26 cellular contexts compared by ENCODE assay signal in genomic region chr14:105067969-105068301, GRCh38. TPM values are rescaled to one million over a fixed set of nuclear protein-coding genes. Genes with fewer than 3 reads are reported as not detected.
DNase-seq lines count a peak whose midpoint lies in the region; ATAC-seq and TF ChIP-seq lines count a peak whose summit lies in the region.
"Had no signal": no experiment of that assay in that cellular context is flagged by ENCODE, and none has a peak within 500 bp of the region (broad histone marks: within the 10 kb centered on the region; RNA-seq: fewer than 3 reads in every experiment).

No MANE protein-coding gene starts in this region.

- WGBS in spleen, 5 donors = 89 to 97% (median 93%) methylated on average over 11 to 12 of the region's 12 CpGs

- TF ChIP-seq CTCF in HL-60 (IDR thresholded peaks at IDR 0.05; ENCODE audit: insufficient read depth, low read length) (no peak), spleen (IDR thresholded peaks at IDR 0.05 in 8 of 11, conservative IDR thresholded peaks at IDR 0.05 in 3 of 11) (no peak)

- peaks cover 15% of the 10 kb centered on the region for H3K36me3 Mint-ChIP-seq in activated T-cell treated with anti-CD3 and anti-CD28 coated beads, Interleukin-2, amount 50 U/mL, for 24 hours (ENCODE audit: low read depth)
- no peaks in the 10 kb centered on the region for H3K36me3 Mint-ChIP-seq in immature natural killer cell
- H3K36me3 Mint-ChIP-seq: neural progenitor cell had no signal

- no peak overlapping the region for H3K4me3 Mint-ChIP-seq in activated T-cell treated with anti-CD3 and anti-CD28 coated beads, Interleukin-2, amount 50 U/mL, for 24 hours
- no peak overlapping the region for H3K4me3 Mint-ChIP-seq in immature natural killer cell
- H3K4me3 Mint-ChIP-seq: neural progenitor cell had no signal

- H3K4me1 ChIP-seq in spleen = peaks cover 38 to 88% (median 78%) of the 10 kb centered on the region in 6 donors
- H3K4me1 ChIP-seq: BE2C, sigmoid colon had no signal

- no peaks in the 10 kb centered on the region for H3K9me3 ChIP-seq in spleen
- H3K9me3 ChIP-seq: A549, BE2C, sigmoid colon, upper lobe of right lung had no signal

- H3K4me1 Mint-ChIP-seq in activated T-cell treated with anti-CD3 and anti-CD28 coated beads, Interleukin-2, amount 50 U/mL, for 24 hours (ENCODE audit: low read depth) = peaks cover 77% of the 10 kb centered on the region
- H3K4me1 Mint-ChIP-seq in immature natural killer cell = peaks cover 35 to 47% of the 10 kb centered on the region in 2 donors

- H3K27me3 Mint-ChIP-seq in activated T-cell treated with anti-CD3 and anti-CD28 coated beads, Interleukin-2, amount 50 U/mL, for 24 hours = no peaks in the 10 kb centered on the region
- peaks cover 4 to 16% (median 11%) of the 10 kb centered on the region in 3 donors for H3K27me3 Mint-ChIP-seq in immature natural killer cell (ENCODE audit: low read depth in 3 of 3)

- H3K9me3 Mint-ChIP-seq in activated T-cell treated with anti-CD3 and anti-CD28 coated beads, Interleukin-2, amount 50 U/mL, for 24 hours = no peaks in the 10 kb centered on the region
- no peaks in the 10 kb centered on the region for H3K9me3 Mint-ChIP-seq in immature natural killer cell
- H3K9me3 Mint-ChIP-seq: activated T-cell treated with anti-CD3 and anti-CD28 coated beads, Interleukin-2, amount 50 U/mL, for 4 hours; neural progenitor cell had no signal

- no peaks in the 10 kb centered on the region for H3K36me3 ChIP-seq in spleen
- H3K36me3 ChIP-seq: BE2C, neural progenitor cell, sigmoid colon, upper lobe of right lung had no signal

- peak overlapping the region; percentile 38 for H3K27ac ChIP-seq in HL-60 (replicated peaks)
- peak overlapping the region; percentile 82 to 97 (median 94) for H3K27ac ChIP-seq in spleen
- H3K27ac ChIP-seq: neural progenitor cell, sigmoid colon had no signal

- no peak for TF ChIP-seq POLR2A in spleen (IDR thresholded peaks at IDR 0.05)

- no peak overlapping the region for H3K4me3 ChIP-seq in HL-60 (replicated peaks; ENCODE audit: insufficient read depth, low read length)
- no peak overlapping the region for H3K4me3 ChIP-seq in spleen
- H3K4me3 ChIP-seq: A549, neural progenitor cell, sigmoid colon, upper lobe of right lung had no signal

- DNase-seq in activated T-cell treated with anti-CD3 and anti-CD28 coated beads, Interleukin-2, amount 50 U/mL, for 24 hours = no peak
- DNase-seq in activated T-cell treated with anti-CD3 and anti-CD28 coated beads, Interleukin-2, amount 50 U/mL, for 48 hours = no peak
- DNase-seq in HL-60 (ENCODE audit: low read depth in 1 of 2, low spot score in 1 of 2) (no peak), immature natural killer cell (no peak), spleen (peak; percentile 79), DMS153 (lab: John Stamatoyannopoulos, UW) (no peak), DMS114 treated with DMSO at 0.1 percent for 48 hours (lab: John Stamatoyannopoulos, UW; ENCODE audit: unreplicated experiment) (no peak)
- DNase-seq: activated CD4-positive, alpha-beta T cell treated with anti-CD3 and anti-CD28 coated beads for 1 hour; BE2C; caudate nucleus; dermis blood vessel endothelial cell; NCI-H1105 treated with DMSO at 0.1 percent for 48 hours; NCI-H2081 treated with DMSO at 0.1 percent for 48 hours; NCI-H446; SHP77; sigmoid colon; SW 1271 had no signal

- intact Hi-C loops in spleen (cut with DNase I; ENCODE audit: low total_unique reads) = no loop called here

- H3K27me3 ChIP-seq in HL-60 (ENCODE audit: insufficient read depth, poor library complexity, severe bottlenecking) (no peaks in the 10 kb centered on the region), spleen (replicated peaks in 1 of 7) (no peaks in the 10 kb centered on the region)
- H3K27me3 ChIP-seq: BE2C, neural progenitor cell, upper lobe of right lung had no signal

- no peak for ATAC-seq in HG02759 (IDR thresholded peaks at IDR 0.05; ENCODE audit: unreplicated experiment)
- ATAC-seq: upper lobe of right lung had no signal

- H3K27ac Mint-ChIP-seq in activated T-cell treated with anti-CD3 and anti-CD28 coated beads, Interleukin-2, amount 50 U/mL, for 24 hours = peak overlapping the region; percentile 95
- H3K27ac Mint-ChIP-seq in immature natural killer cell = peak overlapping the region in 4 of 6 donors; percentile 84 to 99 (median 98)
- H3K27ac Mint-ChIP-seq: progenitor cell of endocrine pancreas had no signal

RNA-seq across cellular contexts. Expression of gene GPR132, which starts 2.7 kb away (rescaled TPM):
- polyA plus RNA-seq in immature natural killer cell = 10 to 100 TPM in 1 of 3 donors, 1 to 10 TPM in 2; 5.8 to 25.6 (median 8.4) TPM
- 10 to 100 TPM; 17.5 to 33.7 (median 23.1) TPM for total RNA-seq in spleen
- polyA plus RNA-seq in spleen = 1 to 10 TPM; 5.0 to 9.0 (median 5.8) TPM
- total RNA-seq: M059J had no signal
- polyA plus RNA-seq: fibroblast of lung, keratinocyte had no signal

RNA-seq across cellular contexts. Expression of gene CDCA4, which starts 47.1 kb away (rescaled TPM):
- polyA plus RNA-seq in immature natural killer cell (10 to 100 TPM; 14.5 to 18.3 (median 14.6) TPM), spleen (10 to 100 TPM in 1 of 3 donors, 1 to 10 TPM in 2; 5.8 to 10.5 (median 8.5) TPM)
- 10 to 100 TPM in 2 of 7 donors, 1 to 10 TPM in 5; 6.5 to 15.1 (median 8.7) TPM for total RNA-seq in spleen
